ENCODE assay signal across 1 cellular context in genomic region chr9:67858871-67859270, GRCh38. TPM values are rescaled to one million over a fixed set of nuclear protein-coding genes. Genes with fewer than 3 reads are reported as not detected.
"Had no signal": no experiment of that assay in that cellular context is flagged by ENCODE, and none has a peak within 500 bp of the region (broad histone marks: within the 10 kb centered on the region; RNA-seq: fewer than 3 reads in every experiment).

Gene ANKRD20A1, plus strand, starts transcription at chr9:67858931. Its CDS starts 496 bp downstream, at chr9:67859427.

RNA-seq across cellular contexts. Expression of gene ANKRD20A1, which starts in this region (rescaled TPM):
- total RNA-seq: myocyte had no signal
